ENCODE assay signal across 8 cellular contexts in the genomic region with DNA sequence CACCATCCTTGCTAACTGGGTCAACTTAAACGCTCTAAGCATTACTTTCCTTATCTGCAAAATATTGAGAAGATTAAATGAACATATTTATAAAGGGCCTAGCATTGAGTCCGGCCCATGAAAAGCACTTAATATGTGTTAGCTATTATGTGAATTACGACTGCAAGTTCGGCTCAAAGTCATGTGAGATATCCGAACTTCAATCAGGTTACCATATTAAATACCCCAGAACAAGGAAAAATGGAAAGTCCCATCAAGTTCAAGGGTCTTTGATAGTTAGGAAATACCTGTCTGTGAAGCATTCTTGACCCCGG. TPM values are rescaled to one million over a fixed set of nuclear protein-coding genes. Genes with fewer than 3 reads are reported as not detected.
DNase-seq lines count a peak whose midpoint lies in the region; ATAC-seq, FAIRE-seq and TF ChIP-seq lines count a peak whose summit lies in the region.

No MANE protein-coding gene starts in this region.

- H3K9ac ChIP-seq in neural progenitor cell: no peak overlapping the region

- H3K27me3 Mint-ChIP-seq in chondrocyte (ENCODE audit: low read depth) (peaks cover 30% of the 10 kb centered on the region), neural progenitor cell (ENCODE audit: insufficient read depth, low read depth) (peaks cover 17% of the 10 kb centered on the region)

- peaks cover 15% of the 10 kb centered on the region for H3K4me1 Mint-ChIP-seq in chondrocyte (ENCODE audit: low read depth)
- H3K4me1 Mint-ChIP-seq in neural progenitor cell: peaks cover 11% of the 10 kb centered on the region

- no peak for TF ChIP-seq CTCF in DOHH2 (IDR thresholded peaks at IDR 0.05; ENCODE audit: low read depth, low read length, poor library complexity, severe bottlenecking)
- no peak for TF ChIP-seq CTCF in chondrocyte (IDR thresholded peaks at IDR 0.05)
- TF ChIP-seq CTCF in neural progenitor cell (IDR thresholded peaks at IDR 0.05): no peak

- H3K79me2 ChIP-seq in DOHH2 (ENCODE audit: control insufficient read depth, low read length): peaks cover 39% of the 10 kb centered on the region
- H3K79me2 ChIP-seq in neural progenitor cell (ENCODE audit: low read depth): peaks cover 40% of the 10 kb centered on the region

- H3K27ac ChIP-seq in DOHH2 (ENCODE audit: low read depth, low read length): no peak overlapping the region
- no peak overlapping the region for H3K27ac ChIP-seq in neural progenitor cell

- H3K9me3 Mint-ChIP-seq in chondrocyte (ENCODE audit: low read depth): peaks cover 2% of the 10 kb centered on the region
- H3K9me3 Mint-ChIP-seq in neural progenitor cell: no peaks in the 10 kb centered on the region

- H3K4me3 ChIP-seq in DOHH2 (ENCODE audit: low read length): peak overlapping the region; percentile 90
- H3K4me3 ChIP-seq in neural progenitor cell: peak overlapping the region; percentile 43

- H3K4me2 ChIP-seq in DOHH2 (ENCODE audit: low read length) (peak overlapping the region; percentile 85), neural progenitor cell (peak overlapping the region; percentile 77)

- peak overlapping the region; percentile 78 for H2AFZ ChIP-seq in neural progenitor cell (replicated peaks)

- DNase-seq in chondrocyte (ENCODE audit: low spot score): no peak
- DNase-seq in neural progenitor cell (ENCODE audit: low spot score): no peak
- DNase-seq in RCC 7860 (ENCODE audit: low spot score): no peak
- DNase-seq in urothelium cell line (ENCODE audit: low spot score): no peak
- DNase-seq in AG08396 (ENCODE audit: low spot score): no peak

- H3K27me3 ChIP-seq in DOHH2 (ENCODE audit: control insufficient read depth, low read length): peaks cover 15% of the 10 kb centered on the region
- H3K27me3 ChIP-seq in neural progenitor cell: peaks cover 46% of the 10 kb centered on the region

- H3K36me3 ChIP-seq in DOHH2 (ENCODE audit: control insufficient read depth, low read length) (no peaks in the 10 kb centered on the region), neural progenitor cell (no peaks in the 10 kb centered on the region)

- H3F3A ChIP-seq in DOHH2 (ENCODE audit: control insufficient read depth, insufficient read depth): no peaks in the 10 kb centered on the region
- H3F3A ChIP-seq in neural progenitor cell (ENCODE audit: low read depth): no peaks in the 10 kb centered on the region

- H3K9me3 ChIP-seq in DOHH2 (ENCODE audit: control insufficient read depth, insufficient read depth, low read length) (no peaks in the 10 kb centered on the region), neural progenitor cell (ENCODE audit: low read depth) (no peaks in the 10 kb centered on the region)

- no peaks in the 10 kb centered on the region for H3K9me2 ChIP-seq in DOHH2 (replicated peaks; ENCODE audit: control insufficient read depth, low read length)

- TF ChIP-seq POLR2A in GM18505 (IDR thresholded peaks at IDR 0.05; ENCODE audit: borderline replicate concordance, extremely low read depth, insufficient read depth, insufficient read length): no peak

- no peak for FAIRE-seq in RCC 7860 (lab: Jason Lieb, UNC)
- no peak for FAIRE-seq in urothelium cell line (lab: Jason Lieb, UNC)

- H3K27ac Mint-ChIP-seq in chondrocyte (ENCODE audit: unreplicated experiment) (peak overlapping the region; percentile 90), neural progenitor cell (no peak overlapping the region)

- ATAC-seq in HG03432 (IDR thresholded peaks at IDR 0.05; ENCODE audit: unreplicated experiment): peak; percentile 6
- no peak for ATAC-seq in GM18505 (IDR thresholded peaks at IDR 0.05; ENCODE audit: unreplicated experiment)

- H4K20me1 ChIP-seq in DOHH2 (ENCODE audit: control insufficient read depth, insufficient read depth, low read depth, low read length): no peaks in the 10 kb centered on the region
- H4K20me1 ChIP-seq in neural progenitor cell (ENCODE audit: low read depth): no peaks in the 10 kb centered on the region

- H3K36me3 Mint-ChIP-seq in chondrocyte (ENCODE audit: low read depth) (no peaks in the 10 kb centered on the region), neural progenitor cell (peaks cover 2% of the 10 kb centered on the region)

- H3K4me1 ChIP-seq in DOHH2 (ENCODE audit: control insufficient read depth, low read length) (peaks cover 16% of the 10 kb centered on the region), neural progenitor cell (peaks cover 7% of the 10 kb centered on the region)

- H3K4me3 Mint-ChIP-seq in chondrocyte (ENCODE audit: unreplicated experiment) (peak overlapping the region; percentile 84), neural progenitor cell (peak overlapping the region; percentile 93)

RNA-seq across cellular contexts. Expression of gene NRDE2, which starts 0.5 kb away (rescaled TPM):
- total RNA-seq in chondrocyte (16.1 to 17.8 TPM (median 16.8 TPM) in 3 replicates), neural progenitor cell (ENCODE audit: low replicate concordance) (10.2 and 13.1 TPM in 2 replicates)
